19 cellular contexts compared by ENCODE assay signal in the genomic region with DNA sequence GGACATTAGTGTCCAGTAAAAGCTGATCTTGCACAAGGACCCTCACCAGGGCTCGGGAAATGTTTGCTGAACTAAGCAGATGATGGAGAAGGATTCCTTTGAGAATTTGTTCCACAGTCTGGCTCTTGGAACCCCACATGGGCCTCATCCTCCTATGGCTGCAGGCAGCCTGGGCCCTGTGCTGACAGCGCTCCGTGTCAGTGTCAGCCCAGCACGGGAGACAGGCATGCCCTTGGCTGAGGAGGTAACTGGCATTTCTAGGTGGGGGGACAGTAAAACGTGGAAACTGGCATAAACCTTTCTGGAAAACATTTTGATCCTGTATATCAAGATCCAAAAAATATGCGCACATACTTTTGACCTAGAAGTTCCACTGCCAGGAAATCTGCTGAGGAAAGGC.
"Had no signal": no experiment of that assay in that cellular context is flagged by ENCODE, and none has a peak within 500 bp of the region (broad histone marks: within the 10 kb centered on the region; RNA-seq: fewer than 3 reads in every experiment).

No MANE protein-coding gene starts in this region.

- H2AFZ ChIP-seq: hepatocyte had no signal

- H3K4me1 ChIP-seq: foreskin keratinocyte had no signal

- H3K9me3 Mint-ChIP-seq: naive thymus-derived CD8-positive, alpha-beta T cell had no signal

- H3K27me3 ChIP-seq: foreskin keratinocyte, hepatocyte, ovary, suprapubic skin, tibial artery, upper lobe of left lung, vagina had no signal

- H3K4me3 ChIP-seq: hepatocyte, mucosa of descending colon, ovary, smooth muscle cell, suprapubic skin, tibial artery, upper lobe of left lung, vagina had no signal

- H3K27ac ChIP-seq: foreskin keratinocyte, hepatocyte, ovary, suprapubic skin, tibial artery, upper lobe of left lung, vagina had no signal

- ATAC-seq: foreskin keratinocyte; mucosa of descending colon; naive thymus-derived CD8-positive, alpha-beta T cell; right cardiac atrium; stimulated activated naive CD8-positive, alpha-beta T cell treated with anti-CD3 and anti-CD28 coated beads, Interleukin-15, Interleukin-2, amounts not matched to agents 100 U/mL and 50 U/mL, for 24 hours had no signal

- H3K9me3 ChIP-seq: mucosa of descending colon, ovary, suprapubic skin, tibial artery, upper lobe of left lung, vagina had no signal

- H3K36me3 ChIP-seq: ovary, suprapubic skin, vagina had no signal

- H3K27me3 Mint-ChIP-seq: naive thymus-derived CD8-positive, alpha-beta T cell; progenitor cell of endocrine pancreas had no signal

- DNase-seq: dermis blood vessel endothelial cell; erythroblast; foreskin keratinocyte; kidney glomerular epithelial cell; mammary epithelial cell; mucosa of descending colon; naive thymus-derived CD8-positive, alpha-beta T cell; nucleus accumbens; ovary; right cardiac atrium; stimulated activated CD4-positive, alpha-beta T cell treated with anti-CD3 and anti-CD28 coated beads, Interleukin-2, amount 100 ng/mL, for 48 hours; stimulated activated naive CD8-positive, alpha-beta T cell treated with anti-CD3 and anti-CD28 coated beads, Interleukin-15, Interleukin-2, amounts not matched to agents 100 U/mL and 50 U/mL, for 24 hours had no signal

- H3K4me2 ChIP-seq: hepatocyte, smooth muscle cell had no signal

- H3K27ac Mint-ChIP-seq: naive thymus-derived CD8-positive, alpha-beta T cell had no signal

- H3K4me3 Mint-ChIP-seq: naive thymus-derived CD8-positive, alpha-beta T cell had no signal
